ENCODE assay signal across 10 cellular contexts in the genomic region with DNA sequence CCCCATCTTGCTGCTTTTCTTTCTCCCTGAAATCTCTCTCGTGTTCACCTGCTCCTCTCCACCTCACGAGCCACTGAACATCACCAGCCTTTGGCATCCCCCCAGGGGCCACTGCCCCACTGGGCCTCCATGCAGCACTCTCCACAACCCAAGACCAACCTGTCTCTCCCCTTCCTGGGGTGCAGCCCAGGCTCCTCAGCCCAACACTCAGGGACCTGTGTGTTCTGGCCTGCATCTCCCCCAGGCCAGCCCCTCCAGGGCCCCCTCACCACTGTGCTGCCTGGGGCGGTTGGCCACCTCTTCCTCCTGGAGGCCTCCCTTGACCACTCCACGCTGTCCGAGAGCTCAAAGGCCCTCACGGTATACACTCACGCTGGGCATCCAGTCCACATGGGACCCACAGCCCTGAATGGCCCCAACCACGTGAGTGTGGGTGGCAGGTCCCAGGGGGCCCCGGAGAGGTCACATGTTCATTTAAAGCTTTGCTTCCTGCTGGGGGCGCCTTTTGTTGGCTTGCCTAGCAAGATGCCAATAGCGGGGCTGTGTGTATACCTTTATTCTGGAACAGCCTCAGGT. TPM values are rescaled to one million over a fixed set of nuclear protein-coding genes. Genes with fewer than 3 reads are reported as not detected.
DNase-seq lines count a peak whose midpoint lies in the region; ATAC-seq and TF ChIP-seq lines count a peak whose summit lies in the region.
"Had no signal": no experiment of that assay in that cellular context is flagged by ENCODE, and none has a peak within 500 bp of the region (broad histone marks: within the 10 kb centered on the region; RNA-seq: fewer than 3 reads in every experiment).

No MANE protein-coding gene starts in this region.

- intact Hi-C loops in testis (cut with DNase I; ENCODE audit: low total_unique reads) = loop anchor here (10.0 kb wide), 1 partner anchor 115 kb away; no protein-coding TSS in a partner anchor
- intact Hi-C loops in activated T-helper 1 cell treated with anti-CD3 and anti-CD28 coated beads, Interleukin-12 subunit alpha, Interleukin-12 subunit beta, Interleukin-2, Interleukin-4 antibody, amounts not matched to agents 30 ng/mL and 10 ng/mL and 1 ng/mL, durations not matched to agents 14 hours and 24 hours and 36 hours (cut with micrococcal nuclease) = loop anchor here (10.0 kb wide), 1 partner anchor 1145 kb away; a partner anchor contains a TSS

- H3K9me3 Mint-ChIP-seq in activated T-helper 1 cell treated with anti-CD3 and anti-CD28 coated beads, Interleukin-12 subunit alpha, Interleukin-12 subunit beta, Interleukin-2, Interleukin-4 antibody, amounts not matched to agents 30 ng/mL and 10 ng/mL and 1 ng/mL, durations not matched to agents 14 hours and 24 hours and 36 hours = no peaks in the 10 kb centered on the region

- DNase-seq in UCSD-AML1 (lab: John Stamatoyannopoulos, UW; ENCODE audit: unreplicated experiment) (peak; percentile 37), testis (no peak)
- DNase-seq in activated CD4-positive, alpha-beta T cell treated with anti-CD3 and anti-CD28 coated beads, Interleukin-2, amount 50 U/mL, for 4 hours = no peak
- no peak for DNase-seq in activated T-helper 1 cell treated with anti-CD3 and anti-CD28 coated beads, Interleukin-12 subunit alpha, Interleukin-12 subunit beta, Interleukin-2, Interleukin-4 antibody, amounts not matched to agents 30 ng/mL and 10 ng/mL and 1 ng/mL, durations not matched to agents 14 hours and 24 hours and 36 hours (ENCODE audit: low spot score)
- no peak for DNase-seq in activated naive CD4-positive, alpha-beta T cell treated with anti-CD3 and anti-CD28 coated beads, Interleukin-2, amount 50 U/mL, for 16 hours
- DNase-seq: NCI-H510A treated with DMSO at 0.1 percent for 48 hours had no signal

- H3K27me3 ChIP-seq in skeletal muscle satellite cell (ENCODE audit: control insufficient read depth, insufficient read depth, low read length) = no peaks in the 10 kb centered on the region
- H3K27me3 ChIP-seq in testis = no peaks in the 10 kb centered on the region
- H3K27me3 ChIP-seq: right atrium auricular region had no signal

- 76 to 77% methylated on average over 9 to 11 of the region's 11 CpGs for WGBS in testis, 2 donors

- peaks cover 44% of the 10 kb centered on the region for H3K36me3 ChIP-seq in skeletal muscle satellite cell (ENCODE audit: insufficient read depth, low read length)
- H3K36me3 ChIP-seq in testis (ENCODE audit: low read depth, missing control alignments) = no peaks in the 10 kb centered on the region

- H3K27me3 Mint-ChIP-seq in activated T-helper 1 cell treated with anti-CD3 and anti-CD28 coated beads, Interleukin-12 subunit alpha, Interleukin-12 subunit beta, Interleukin-2, Interleukin-4 antibody, amounts not matched to agents 30 ng/mL and 10 ng/mL and 1 ng/mL, durations not matched to agents 14 hours and 24 hours and 36 hours (ENCODE audit: insufficient read depth) = no peaks in the 10 kb centered on the region

- peak overlapping the region; percentile 69 for H3K4me2 ChIP-seq in skeletal muscle satellite cell (ENCODE audit: low read length)

- no peak overlapping the region for H3K4me3 Mint-ChIP-seq in activated T-helper 1 cell treated with anti-CD3 and anti-CD28 coated beads, Interleukin-12 subunit alpha, Interleukin-12 subunit beta, Interleukin-2, Interleukin-4 antibody, amounts not matched to agents 30 ng/mL and 10 ng/mL and 1 ng/mL, durations not matched to agents 14 hours and 24 hours and 36 hours

- peaks cover 12% of the 10 kb centered on the region for H3K4me1 Mint-ChIP-seq in activated T-helper 1 cell treated with anti-CD3 and anti-CD28 coated beads, Interleukin-12 subunit alpha, Interleukin-12 subunit beta, Interleukin-2, Interleukin-4 antibody, amounts not matched to agents 30 ng/mL and 10 ng/mL and 1 ng/mL, durations not matched to agents 14 hours and 24 hours and 36 hours (ENCODE audit: low read depth)

- no peak for TF ChIP-seq CTCF in testis (IDR thresholded peaks at IDR 0.05)

- ATAC-seq in GM18873 (IDR thresholded peaks at IDR 0.05; ENCODE audit: low FRiP score, unreplicated experiment) = peak; percentile 18
- ATAC-seq in HG02642 (IDR thresholded peaks at IDR 0.05; ENCODE audit: poor library complexity, unreplicated experiment) = peak; percentile 33

- H3K4me1 ChIP-seq in skeletal muscle satellite cell (ENCODE audit: control insufficient read depth, insufficient read depth, low read length) (peaks cover 15% of the 10 kb centered on the region), testis (peaks cover 2% of the 10 kb centered on the region)

- no peak overlapping the region for H3K27ac ChIP-seq in testis

- H3K4me3 ChIP-seq in skeletal muscle satellite cell (ENCODE audit: low read length) (peak overlapping the region; percentile 66), testis (no peak overlapping the region)

- no peak for TF ChIP-seq POLR2A in testis (IDR thresholded peaks at IDR 0.05)

- H3K36me3 Mint-ChIP-seq in activated T-helper 1 cell treated with anti-CD3 and anti-CD28 coated beads, Interleukin-12 subunit alpha, Interleukin-12 subunit beta, Interleukin-2, Interleukin-4 antibody, amounts not matched to agents 30 ng/mL and 10 ng/mL and 1 ng/mL, durations not matched to agents 14 hours and 24 hours and 36 hours (ENCODE audit: low read depth) = peaks cover 22% of the 10 kb centered on the region

- no peak overlapping the region for H3K9ac ChIP-seq in skeletal muscle satellite cell (ENCODE audit: low read depth, low read length)

- H3K27ac Mint-ChIP-seq in activated T-helper 1 cell treated with anti-CD3 and anti-CD28 coated beads, Interleukin-12 subunit alpha, Interleukin-12 subunit beta, Interleukin-2, Interleukin-4 antibody, amounts not matched to agents 30 ng/mL and 10 ng/mL and 1 ng/mL, durations not matched to agents 14 hours and 24 hours and 36 hours = no peak overlapping the region

- H3K9me3 ChIP-seq in skeletal muscle satellite cell (replicated peaks; ENCODE audit: low read length) (no peaks in the 10 kb centered on the region), testis (no peaks in the 10 kb centered on the region)
- H3K9me3 ChIP-seq: right atrium auricular region had no signal

RNA-seq across cellular contexts. Expression of a gene that starts 0.5 kb away (rescaled TPM):
- total RNA-seq in skeletal muscle satellite cell (2012; rRNA removed) = 1.0 and 3.5 TPM in 2 replicates
- 10 to 100 TPM; 10.7 to 18.7 TPM for total RNA-seq in testis
- polyA plus RNA-seq in testis (ENCODE audit: insufficient read depth, low read depth, low replicate concordance) = 10.4 TPM
- total RNA-seq in activated T-helper 1 cell treated with anti-CD3 and anti-CD28 coated beads, Interleukin-12 subunit alpha, Interleukin-12 subunit beta, Interleukin-2, Interleukin-4 antibody, amounts not matched to agents 30 ng/mL and 10 ng/mL and 1 ng/mL, durations not matched to agents 14 hours and 24 hours and 36 hours = 3.7 and 5.0 TPM in 2 replicates

RNA-seq across cellular contexts. Expression of a gene that starts 6.7 kb away (rescaled TPM):
- 64.1 and 139 TPM in 2 replicates for total RNA-seq in skeletal muscle satellite cell (2012; rRNA removed)
- total RNA-seq in testis = 100 to 1,000 TPM; 193 to 197 TPM
- polyA plus RNA-seq in testis (ENCODE audit: insufficient read depth, low read depth, low replicate concordance) = 99.1 TPM
- total RNA-seq in activated T-helper 1 cell treated with anti-CD3 and anti-CD28 coated beads, Interleukin-12 subunit alpha, Interleukin-12 subunit beta, Interleukin-2, Interleukin-4 antibody, amounts not matched to agents 30 ng/mL and 10 ng/mL and 1 ng/mL, durations not matched to agents 14 hours and 24 hours and 36 hours = 151 and 166 TPM in 2 replicates

RNA-seq across cellular contexts. Expression of a gene that starts 12.7 kb away (rescaled TPM):
- 75.3 and 151 TPM in 2 replicates for total RNA-seq in skeletal muscle satellite cell (2012; rRNA removed)
- 100 to 1,000 TPM in 1 of 2 donors, 10 to 100 TPM in 1; 90.5 to 118 TPM for total RNA-seq in testis
- 72.2 TPM for polyA plus RNA-seq in testis (ENCODE audit: insufficient read depth, low read depth, low replicate concordance)
- total RNA-seq in activated T-helper 1 cell treated with anti-CD3 and anti-CD28 coated beads, Interleukin-12 subunit alpha, Interleukin-12 subunit beta, Interleukin-2, Interleukin-4 antibody, amounts not matched to agents 30 ng/mL and 10 ng/mL and 1 ng/mL, durations not matched to agents 14 hours and 24 hours and 36 hours = 49.2 and 49.9 TPM in 2 replicates

RNA-seq across cellular contexts. Expression of a gene that starts 36.6 kb away (rescaled TPM):
- total RNA-seq in skeletal muscle satellite cell (2012; rRNA removed) = 191 and 225 TPM in 2 replicates
- 10 to 100 TPM; 69.6 to 83.1 TPM for total RNA-seq in testis
- polyA plus RNA-seq in testis (ENCODE audit: insufficient read depth, low read depth, low replicate concordance) = 50.5 TPM
- total RNA-seq in activated T-helper 1 cell treated with anti-CD3 and anti-CD28 coated beads, Interleukin-12 subunit alpha, Interleukin-12 subunit beta, Interleukin-2, Interleukin-4 antibody, amounts not matched to agents 30 ng/mL and 10 ng/mL and 1 ng/mL, durations not matched to agents 14 hours and 24 hours and 36 hours = 13.1 and 14.4 TPM in 2 replicates

RNA-seq across cellular contexts. Expression of a gene that starts 44.3 kb away (rescaled TPM):
- total RNA-seq in skeletal muscle satellite cell (2012; rRNA removed) = 12.7 and 16.5 TPM in 2 replicates
- 100 to 1,000 TPM; 111 to 157 TPM for total RNA-seq in testis
- polyA plus RNA-seq in testis (ENCODE audit: insufficient read depth, low read depth, low replicate concordance) = 81.3 TPM
- total RNA-seq in activated T-helper 1 cell treated with anti-CD3 and anti-CD28 coated beads, Interleukin-12 subunit alpha, Interleukin-12 subunit beta, Interleukin-2, Interleukin-4 antibody, amounts not matched to agents 30 ng/mL and 10 ng/mL and 1 ng/mL, durations not matched to agents 14 hours and 24 hours and 36 hours = 70.9 and 79.4 TPM in 2 replicates
